In the genomic region with DNA sequence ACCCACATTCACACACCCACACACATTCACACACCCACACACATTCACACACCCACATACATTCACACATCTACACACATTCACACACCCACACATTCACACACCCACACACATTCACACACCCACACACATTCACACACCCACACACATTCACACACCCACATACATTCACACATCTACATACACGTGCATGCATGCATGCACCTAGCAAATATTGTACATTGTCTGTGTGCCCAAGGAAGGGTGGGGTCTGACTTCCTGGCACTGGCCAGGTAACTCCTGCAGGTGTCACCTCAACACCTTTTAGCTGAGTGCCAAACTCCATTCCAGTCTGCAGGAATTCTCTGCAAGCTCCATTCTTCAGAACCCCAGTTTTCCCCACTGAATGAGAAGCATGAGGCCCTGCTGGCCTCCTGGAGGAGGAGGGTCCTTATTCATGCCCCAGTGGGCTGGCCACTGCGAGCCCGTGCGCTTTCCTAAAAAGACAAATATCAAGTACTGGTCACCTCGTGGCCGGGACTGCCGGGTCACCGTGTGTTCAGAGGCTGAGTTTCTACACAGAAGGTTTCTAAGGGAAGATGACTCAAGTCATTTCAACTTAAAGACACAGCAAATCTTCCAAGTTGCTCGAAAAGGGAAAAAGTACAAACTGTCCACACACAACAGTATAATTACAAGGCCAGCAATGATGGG, we compare ENCODE assay signal across 11 cellular contexts.
DNase-seq lines count a peak whose midpoint lies in the region; ATAC-seq and TF ChIP-seq lines count a peak whose summit lies in the region.
"Had no signal": no experiment of that assay in that cellular context is flagged by ENCODE, and none has a peak within 500 bp of the region (broad histone marks: within the 10 kb centered on the region; RNA-seq: fewer than 3 reads in every experiment).

No MANE protein-coding gene starts in this region.

- TF ChIP-seq POLR2A in esophagus squamous epithelium (IDR thresholded peaks at IDR 0.05), result no peak
- TF ChIP-seq POLR2A in transverse colon (IDR thresholded peaks at IDR 0.05), result no peak

- ATAC-seq in Right ventricle myocardium inferior, result no peak
- no peak for ATAC-seq in heart right ventricle
- ATAC-seq in RWPE2 (ENCODE audit: low read depth), result no peak
- ATAC-seq in GM21619 (IDR thresholded peaks at IDR 0.05; ENCODE audit: unreplicated experiment), result no peak

- H3K27me3 ChIP-seq in heart right ventricle, result no peaks in the 10 kb centered on the region
- no peaks in the 10 kb centered on the region for H3K27me3 ChIP-seq in RWPE2 (ENCODE audit: insufficient read depth, poor library complexity, severe bottlenecking)
- no peaks in the 10 kb centered on the region for H3K27me3 ChIP-seq in esophagus squamous epithelium
- H3K27me3 ChIP-seq in transverse colon, result no peaks in the 10 kb centered on the region

- no peak overlapping the region for H3K27ac ChIP-seq in heart right ventricle
- H3K27ac ChIP-seq in RWPE2 (ENCODE audit: poor library complexity, severe bottlenecking), result no peak overlapping the region
- H3K27ac ChIP-seq in esophagus squamous epithelium, result peak overlapping the region in 3 of 4 donors; percentile 13 to 85 (median 85)
- H3K27ac ChIP-seq in transverse colon, result peak overlapping the region; percentile 16 to 92 (median 88)

- DNase-seq in Right ventricle myocardium inferior (ENCODE audit: missing footprints) (peak; percentile 43), heart right ventricle (no peak), RWPE2 (ENCODE audit: low spot score) (no peak), esophagus squamous epithelium (lab: John Stamatoyannopoulos, UW) (no peak), transverse colon (peak; percentile 60), NCI-H2107 (lab: John Stamatoyannopoulos, UW) (no peak)
- no peak for DNase-seq in stimulated activated CD4-positive, alpha-beta T cell treated with anti-CD3 and anti-CD28 coated beads, Interleukin-15, amount 100 ng/mL, for 24 hours
- DNase-seq: activated CD4-positive, CD25-positive, alpha-beta regulatory T cell; amygdala; NCI-H2029 treated with DMSO at 0.1 percent for 48 hours had no signal

- H3K9me3 ChIP-seq in heart right ventricle (no peaks in the 10 kb centered on the region), RWPE2 (ENCODE audit: severe bottlenecking) (no peaks in the 10 kb centered on the region), esophagus squamous epithelium (no peaks in the 10 kb centered on the region), transverse colon (no peaks in the 10 kb centered on the region)

- H3K4me1 ChIP-seq in heart right ventricle, result peaks cover 36 to 92% (median 59%) of the 10 kb centered on the region in 9 donors
- peaks cover 39% of the 10 kb centered on the region for H3K4me1 ChIP-seq in RWPE2 (ENCODE audit: insufficient read depth, poor library complexity, severe bottlenecking)
- H3K4me1 ChIP-seq in esophagus squamous epithelium, result peaks cover 39 to 81% (median 56%) of the 10 kb centered on the region in 3 donors
- H3K4me1 ChIP-seq in transverse colon, result peaks cover 54 to 87% (median 59%) of the 10 kb centered on the region in 4 donors

- in situ Hi-C loops in transverse colon (cut with MboI; ENCODE audit: low pct_ligation_motif_present in 1 of 4, low pct_unique_long_range_greater_than_20kb in 1 of 4, low sequenced_read_pairs in 3 of 4), result loop anchor here in 1 of 4 donors (25.0 kb wide), 1 partner anchor 618 kb away; no protein-coding TSS in a partner anchor

- no peak for TF ChIP-seq EP300 in transverse colon (IDR thresholded peaks at IDR 0.05; ENCODE audit: low read depth)

- intact Hi-C loops in Right ventricle myocardium inferior (cut with DNase I), result no loop called here
- intact Hi-C loops in heart right ventricle (cut with DNase I), result loop anchor here in 1 of 10 donors (5.0 kb wide), 1 partner anchor 128 kb away; no protein-coding TSS in a partner anchor
- intact Hi-C loops in esophagus squamous epithelium (cut with DNase I), result no loop called here
- intact Hi-C loops in transverse colon (cut with DNase I; ENCODE audit: low total_unique reads), result no loop called here

- TF ChIP-seq CTCF in heart right ventricle (IDR thresholded peaks at IDR 0.05) (no peak), RWPE2 (IDR thresholded peaks at IDR 0.05; ENCODE audit: poor library complexity, severe bottlenecking) (peak; percentile 19), esophagus squamous epithelium (IDR thresholded peaks at IDR 0.05) (peak in 1 of 6 experiments; percentile 21), transverse colon (IDR thresholded peaks at IDR 0.05) (peak in 4 of 5 experiments; percentile 33 to 69 (median 46))

- H3K4me3 ChIP-seq in heart right ventricle (no peak overlapping the region), RWPE2 (ENCODE audit: severe bottlenecking) (no peak overlapping the region), esophagus squamous epithelium (no peak overlapping the region), transverse colon (no peak overlapping the region)

- H3K36me3 ChIP-seq in heart right ventricle, result no peaks in the 10 kb centered on the region
- H3K36me3 ChIP-seq in RWPE2 (ENCODE audit: low read depth), result no peaks in the 10 kb centered on the region
- H3K36me3 ChIP-seq in esophagus squamous epithelium, result no peaks in the 10 kb centered on the region
- no peaks in the 10 kb centered on the region for H3K36me3 ChIP-seq in transverse colon

- 93% methylated on average over 9 of the region's 9 CpGs for WGBS in heart right ventricle, 2 donors
- WGBS in esophagus squamous epithelium, 2 donors, result 41 to 73% methylated on average over 2 to 7 of the region's 9 CpGs
- 69 to 84% methylated on average over 5 to 9 of the region's 9 CpGs for WGBS in transverse colon (ENCODE audit: low coverage in 1 of 2), 2 donors

Comparison
In these comparisons a context has a peak if more than half of its experiments do, and no peak if none do; other contexts are left out.
1. DNase-seq: peak in Right ventricle myocardium inferior (single experiment) and transverse colon (single experiment); none in heart right ventricle (0 of 2), RWPE2 (single experiment), esophagus squamous epithelium (single experiment), NCI-H2107 (single experiment) and stimulated activated CD4-positive, alpha-beta T cell treated with anti-CD3 and anti-CD28 coated beads, Interleukin-15, amount 100 ng/mL, for 24 hours (single experiment).
2. H3K27ac ChIP-seq: peak in esophagus squamous epithelium (3 of 4) and transverse colon (4 of 4); none in heart right ventricle (0 of 10) and RWPE2 (single experiment).
3. CTCF ChIP-seq: peak in RWPE2 (single experiment) and transverse colon (4 of 5); none in heart right ventricle (0 of 9).